Comparison of ENCODE assay signal across 1 cellular context in genomic region chr16:30355144-30355953, GRCh38.
TF ChIP-seq lines count a peak whose summit lies in the region.

Gene CD2BP2, minus strand, starts transcription at chr16:30355308. Its CDS starts 627 bp downstream, at chr16:30354681.

TF ChIP-seq in GM12878, 131 proteins besides CTCF, POLR2A, EP300 and RAD21 (continued from another document and continues in another):
- TF ChIP-seq REST (IDR thresholded peaks at IDR 0.05; ENCODE audit: low read depth, low read length) (no peak), CBFB (IDR thresholded peaks at IDR 0.05; ENCODE audit: low read depth) (peak; percentile 55; the same call in 1 of the 2 replicates), CHD4 (IDR thresholded peaks at IDR 0.05) (no peak), FOS (IDR thresholded peaks at IDR 0.05; ENCODE audit: borderline replicate concordance, extremely low read depth, insufficient read length) (no peak), CBX5 (IDR thresholded peaks at IDR 0.05; ENCODE audit: low read depth) (no peak), SMC3 (IDR thresholded peaks at IDR 0.05; ENCODE audit: borderline replicate concordance, low read length) (no peak), HDGF (IDR thresholded peaks at IDR 0.05) (no peak), SRF (IDR thresholded peaks at IDR 0.05; ENCODE audit: low read depth in 2 of 2, low read length in 2 of 2) (no peak), STAT1 (conservative IDR thresholded peaks at IDR 0.05) (peak; percentile 27; the same call in 1 of the 2 replicates), NR2C1 (IDR thresholded peaks at IDR 0.05) (peak; percentile 98), HCFC1 (IDR thresholded peaks at IDR 0.05; ENCODE audit: low read length) (peak; percentile 79), CREM (IDR thresholded peaks at IDR 0.05; ENCODE audit: low read depth) (peak; percentile 96), BRCA1 (IDR thresholded peaks at IDR 0.05; ENCODE audit: low read depth, low read length) (no peak), YBX1 (IDR thresholded peaks at IDR 0.05) (no peak), BHLHE40 (IDR thresholded peaks at IDR 0.05; ENCODE audit: borderline replicate concordance in 1 of 2, low read depth in 2 of 2, low read length in 1 of 2) (peak; percentile 89 to 93), DPF2 (IDR thresholded peaks at IDR 0.05) (peak; percentile 71), GATAD2B (conservative IDR thresholded peaks at IDR 0.05; ENCODE audit: low read depth) (peak; percentile 73; the same call in 1 of the 2 replicates), ZSCAN29 (IDR thresholded peaks at IDR 0.05) (no peak), SIX5 (IDR thresholded peaks at IDR 0.05; ENCODE audit: low read depth, low read length, severe bottlenecking) (peak; percentile 76), PML (IDR thresholded peaks at IDR 0.05; ENCODE audit: low read length) (peak; percentile 78; the same call in 1 of the 2 replicates), ZNF207 (IDR thresholded peaks at IDR 0.05; ENCODE audit: borderline replicate concordance) (no peak; the same call in 1 of the 2 replicates)
- TF ChIP-seq, protein P1, sequence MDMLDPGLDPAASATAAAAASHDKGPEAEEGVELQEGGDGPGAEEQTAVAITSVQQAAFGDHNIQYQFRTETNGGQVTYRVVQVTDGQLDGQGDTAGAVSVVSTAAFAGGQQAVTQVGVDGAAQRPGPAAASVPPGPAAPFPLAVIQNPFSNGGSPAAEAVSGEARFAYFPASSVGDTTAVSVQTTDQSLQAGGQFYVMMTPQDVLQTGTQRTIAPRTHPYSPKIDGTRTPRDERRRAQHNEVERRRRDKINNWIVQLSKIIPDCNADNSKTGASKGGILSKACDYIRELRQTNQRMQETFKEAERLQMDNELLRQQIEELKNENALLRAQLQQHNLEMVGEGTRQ (IDR thresholded peaks at IDR 0.05; ENCODE audit: borderline replicate concordance, low read depth, low read length), result peak; percentile 86
- TF ChIP-seq, protein P2, sequence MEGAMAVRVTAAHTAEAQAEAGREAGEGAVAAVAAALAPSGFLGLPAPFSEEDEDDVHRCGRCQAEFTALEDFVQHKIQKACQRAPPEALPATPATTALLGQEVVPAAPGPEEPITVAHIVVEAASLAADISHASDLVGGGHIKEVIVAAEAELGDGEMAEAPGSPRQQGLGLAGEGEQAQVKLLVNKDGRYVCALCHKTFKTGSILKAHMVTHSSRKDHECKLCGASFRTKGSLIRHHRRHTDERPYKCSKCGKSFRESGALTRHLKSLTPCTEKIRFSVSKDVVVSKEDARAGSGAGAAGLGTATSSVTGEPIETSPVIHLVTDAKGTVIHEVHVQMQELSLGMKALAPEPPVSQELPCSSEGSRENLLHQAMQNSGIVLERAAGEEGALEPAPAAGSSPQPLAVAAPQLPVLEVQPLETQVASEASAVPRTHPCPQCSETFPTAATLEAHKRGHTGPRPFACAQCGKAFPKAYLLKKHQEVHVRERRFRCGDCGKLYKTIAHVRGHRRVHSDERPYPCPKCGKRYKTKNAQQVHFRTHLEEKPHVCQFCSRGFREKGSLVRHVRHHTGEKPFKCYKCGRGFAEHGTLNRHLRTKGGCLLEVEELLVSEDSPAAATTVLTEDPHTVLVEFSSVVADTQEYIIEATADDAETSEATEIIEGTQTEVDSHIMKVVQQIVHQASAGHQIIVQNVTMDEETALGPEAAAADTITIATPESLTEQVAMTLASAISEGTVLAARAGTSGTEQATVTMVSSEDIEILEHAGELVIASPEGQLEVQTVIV (IDR thresholded peaks at IDR 0.05; ENCODE audit: borderline replicate concordance, partially characterized antibody), result peak; percentile 71
- TF ChIP-seq, protein P3, sequence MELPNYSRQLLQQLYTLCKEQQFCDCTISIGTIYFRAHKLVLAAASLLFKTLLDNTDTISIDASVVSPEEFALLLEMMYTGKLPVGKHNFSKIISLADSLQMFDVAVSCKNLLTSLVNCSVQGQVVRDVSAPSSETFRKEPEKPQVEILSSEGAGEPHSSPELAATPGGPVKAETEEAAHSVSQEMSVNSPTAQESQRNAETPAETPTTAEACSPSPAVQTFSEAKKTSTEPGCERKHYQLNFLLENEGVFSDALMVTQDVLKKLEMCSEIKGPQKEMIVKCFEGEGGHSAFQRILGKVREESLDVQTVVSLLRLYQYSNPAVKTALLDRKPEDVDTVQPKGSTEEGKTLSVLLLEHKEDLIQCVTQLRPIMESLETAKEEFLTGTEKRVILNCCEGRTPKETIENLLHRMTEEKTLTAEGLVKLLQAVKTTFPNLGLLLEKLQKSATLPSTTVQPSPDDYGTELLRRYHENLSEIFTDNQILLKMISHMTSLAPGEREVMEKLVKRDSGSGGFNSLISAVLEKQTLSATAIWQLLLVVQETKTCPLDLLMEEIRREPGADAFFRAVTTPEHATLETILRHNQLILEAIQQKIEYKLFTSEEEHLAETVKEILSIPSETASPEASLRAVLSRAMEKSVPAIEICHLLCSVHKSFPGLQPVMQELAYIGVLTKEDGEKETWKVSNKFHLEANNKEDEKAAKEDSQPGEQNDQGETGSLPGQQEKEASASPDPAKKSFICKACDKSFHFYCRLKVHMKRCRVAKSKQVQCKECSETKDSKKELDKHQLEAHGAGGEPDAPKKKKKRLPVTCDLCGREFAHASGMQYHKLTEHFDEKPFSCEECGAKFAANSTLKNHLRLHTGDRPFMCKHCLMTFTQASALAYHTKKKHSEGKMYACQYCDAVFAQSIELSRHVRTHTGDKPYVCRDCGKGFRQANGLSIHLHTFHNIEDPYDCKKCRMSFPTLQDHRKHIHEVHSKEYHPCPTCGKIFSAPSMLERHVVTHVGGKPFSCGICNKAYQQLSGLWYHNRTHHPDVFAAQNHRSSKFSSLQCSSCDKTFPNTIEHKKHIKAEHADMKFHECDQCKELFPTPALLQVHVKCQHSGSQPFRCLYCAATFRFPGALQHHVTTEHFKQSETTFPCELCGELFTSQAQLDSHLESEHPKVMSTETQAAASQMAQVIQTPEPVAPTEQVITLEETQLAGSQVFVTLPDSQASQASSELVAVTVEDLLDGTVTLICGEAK (IDR thresholded peaks at IDR 0.05; ENCODE audit: borderline replicate concordance), result peak; percentile 97
- TF ChIP-seq, protein P4, sequence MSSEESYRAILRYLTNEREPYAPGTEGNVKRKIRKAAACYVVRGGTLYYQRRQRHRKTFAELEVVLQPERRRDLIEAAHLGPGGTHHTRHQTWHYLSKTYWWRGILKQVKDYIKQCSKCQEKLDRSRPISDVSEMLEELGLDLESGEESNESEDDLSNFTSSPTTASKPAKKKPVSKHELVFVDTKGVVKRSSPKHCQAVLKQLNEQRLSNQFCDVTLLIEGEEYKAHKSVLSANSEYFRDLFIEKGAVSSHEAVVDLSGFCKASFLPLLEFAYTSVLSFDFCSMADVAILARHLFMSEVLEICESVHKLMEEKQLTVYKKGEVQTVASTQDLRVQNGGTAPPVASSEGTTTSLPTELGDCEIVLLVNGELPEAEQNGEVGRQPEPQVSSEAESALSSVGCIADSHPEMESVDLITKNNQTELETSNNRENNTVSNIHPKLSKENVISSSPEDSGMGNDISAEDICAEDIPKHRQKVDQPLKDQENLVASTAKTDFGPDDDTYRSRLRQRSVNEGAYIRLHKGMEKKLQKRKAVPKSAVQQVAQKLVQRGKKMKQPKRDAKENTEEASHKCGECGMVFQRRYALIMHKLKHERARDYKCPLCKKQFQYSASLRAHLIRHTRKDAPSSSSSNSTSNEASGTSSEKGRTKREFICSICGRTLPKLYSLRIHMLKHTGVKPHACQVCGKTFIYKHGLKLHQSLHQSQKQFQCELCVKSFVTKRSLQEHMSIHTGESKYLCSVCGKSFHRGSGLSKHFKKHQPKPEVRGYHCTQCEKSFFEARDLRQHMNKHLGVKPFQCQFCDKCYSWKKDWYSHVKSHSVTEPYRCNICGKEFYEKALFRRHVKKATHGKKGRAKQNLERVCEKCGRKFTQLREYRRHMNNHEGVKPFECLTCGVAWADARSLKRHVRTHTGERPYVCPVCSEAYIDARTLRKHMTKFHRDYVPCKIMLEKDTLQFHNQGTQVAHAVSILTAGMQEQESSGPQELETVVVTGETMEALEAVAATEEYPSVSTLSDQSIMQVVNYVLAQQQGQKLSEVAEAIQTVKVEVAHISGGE (CRISPR knock-in tag; IDR thresholded peaks at IDR 0.05), result no peak
- TF ChIP-seq, protein P5, sequence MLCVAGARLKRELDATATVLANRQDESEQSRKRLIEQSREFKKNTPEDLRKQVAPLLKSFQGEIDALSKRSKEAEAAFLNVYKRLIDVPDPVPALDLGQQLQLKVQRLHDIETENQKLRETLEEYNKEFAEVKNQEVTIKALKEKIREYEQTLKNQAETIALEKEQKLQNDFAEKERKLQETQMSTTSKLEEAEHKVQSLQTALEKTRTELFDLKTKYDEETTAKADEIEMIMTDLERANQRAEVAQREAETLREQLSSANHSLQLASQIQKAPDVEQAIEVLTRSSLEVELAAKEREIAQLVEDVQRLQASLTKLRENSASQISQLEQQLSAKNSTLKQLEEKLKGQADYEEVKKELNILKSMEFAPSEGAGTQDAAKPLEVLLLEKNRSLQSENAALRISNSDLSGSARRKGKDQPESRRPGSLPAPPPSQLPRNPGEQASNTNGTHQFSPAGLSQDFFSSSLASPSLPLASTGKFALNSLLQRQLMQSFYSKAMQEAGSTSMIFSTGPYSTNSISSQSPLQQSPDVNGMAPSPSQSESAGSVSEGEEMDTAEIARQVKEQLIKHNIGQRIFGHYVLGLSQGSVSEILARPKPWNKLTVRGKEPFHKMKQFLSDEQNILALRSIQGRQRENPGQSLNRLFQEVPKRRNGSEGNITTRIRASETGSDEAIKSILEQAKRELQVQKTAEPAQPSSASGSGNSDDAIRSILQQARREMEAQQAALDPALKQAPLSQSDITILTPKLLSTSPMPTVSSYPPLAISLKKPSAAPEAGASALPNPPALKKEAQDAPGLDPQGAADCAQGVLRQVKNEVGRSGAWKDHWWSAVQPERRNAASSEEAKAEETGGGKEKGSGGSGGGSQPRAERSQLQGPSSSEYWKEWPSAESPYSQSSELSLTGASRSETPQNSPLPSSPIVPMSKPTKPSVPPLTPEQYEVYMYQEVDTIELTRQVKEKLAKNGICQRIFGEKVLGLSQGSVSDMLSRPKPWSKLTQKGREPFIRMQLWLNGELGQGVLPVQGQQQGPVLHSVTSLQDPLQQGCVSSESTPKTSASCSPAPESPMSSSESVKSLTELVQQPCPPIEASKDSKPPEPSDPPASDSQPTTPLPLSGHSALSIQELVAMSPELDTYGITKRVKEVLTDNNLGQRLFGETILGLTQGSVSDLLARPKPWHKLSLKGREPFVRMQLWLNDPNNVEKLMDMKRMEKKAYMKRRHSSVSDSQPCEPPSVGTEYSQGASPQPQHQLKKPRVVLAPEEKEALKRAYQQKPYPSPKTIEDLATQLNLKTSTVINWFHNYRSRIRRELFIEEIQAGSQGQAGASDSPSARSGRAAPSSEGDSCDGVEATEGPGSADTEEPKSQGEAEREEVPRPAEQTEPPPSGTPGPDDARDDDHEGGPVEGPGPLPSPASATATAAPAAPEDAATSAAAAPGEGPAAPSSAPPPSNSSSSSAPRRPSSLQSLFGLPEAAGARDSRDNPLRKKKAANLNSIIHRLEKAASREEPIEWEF (IDR thresholded peaks at IDR 0.05; ENCODE audit: insufficient replicate concordance, low read depth, low read length), result no peak
- TF ChIP-seq, protein P6, sequence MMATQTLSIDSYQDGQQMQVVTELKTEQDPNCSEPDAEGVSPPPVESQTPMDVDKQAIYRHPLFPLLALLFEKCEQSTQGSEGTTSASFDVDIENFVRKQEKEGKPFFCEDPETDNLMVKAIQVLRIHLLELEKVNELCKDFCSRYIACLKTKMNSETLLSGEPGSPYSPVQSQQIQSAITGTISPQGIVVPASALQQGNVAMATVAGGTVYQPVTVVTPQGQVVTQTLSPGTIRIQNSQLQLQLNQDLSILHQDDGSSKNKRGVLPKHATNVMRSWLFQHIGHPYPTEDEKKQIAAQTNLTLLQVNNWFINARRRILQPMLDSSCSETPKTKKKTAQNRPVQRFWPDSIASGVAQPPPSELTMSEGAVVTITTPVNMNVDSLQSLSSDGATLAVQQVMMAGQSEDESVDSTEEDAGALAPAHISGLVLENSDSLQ (IDR thresholded peaks at IDR 0.05), result peak; percentile 71
- TF ChIP-seq, protein P7, sequence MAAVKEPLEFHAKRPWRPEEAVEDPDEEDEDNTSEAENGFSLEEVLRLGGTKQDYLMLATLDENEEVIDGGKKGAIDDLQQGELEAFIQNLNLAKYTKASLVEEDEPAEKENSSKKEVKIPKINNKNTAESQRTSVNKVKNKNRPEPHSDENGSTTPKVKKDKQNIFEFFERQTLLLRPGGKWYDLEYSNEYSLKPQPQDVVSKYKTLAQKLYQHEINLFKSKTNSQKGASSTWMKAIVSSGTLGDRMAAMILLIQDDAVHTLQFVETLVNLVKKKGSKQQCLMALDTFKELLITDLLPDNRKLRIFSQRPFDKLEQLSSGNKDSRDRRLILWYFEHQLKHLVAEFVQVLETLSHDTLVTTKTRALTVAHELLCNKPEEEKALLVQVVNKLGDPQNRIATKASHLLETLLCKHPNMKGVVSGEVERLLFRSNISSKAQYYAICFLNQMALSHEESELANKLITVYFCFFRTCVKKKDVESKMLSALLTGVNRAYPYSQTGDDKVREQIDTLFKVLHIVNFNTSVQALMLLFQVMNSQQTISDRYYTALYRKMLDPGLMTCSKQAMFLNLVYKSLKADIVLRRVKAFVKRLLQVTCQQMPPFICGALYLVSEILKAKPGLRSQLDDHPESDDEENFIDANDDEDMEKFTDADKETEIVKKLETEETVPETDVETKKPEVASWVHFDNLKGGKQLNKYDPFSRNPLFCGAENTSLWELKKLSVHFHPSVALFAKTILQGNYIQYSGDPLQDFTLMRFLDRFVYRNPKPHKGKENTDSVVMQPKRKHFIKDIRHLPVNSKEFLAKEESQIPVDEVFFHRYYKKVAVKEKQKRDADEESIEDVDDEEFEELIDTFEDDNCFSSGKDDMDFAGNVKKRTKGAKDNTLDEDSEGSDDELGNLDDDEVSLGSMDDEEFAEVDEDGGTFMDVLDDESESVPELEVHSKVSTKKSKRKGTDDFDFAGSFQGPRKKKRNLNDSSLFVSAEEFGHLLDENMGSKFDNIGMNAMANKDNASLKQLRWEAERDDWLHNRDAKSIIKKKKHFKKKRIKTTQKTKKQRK (IDR thresholded peaks at IDR 0.05; ENCODE audit: low read depth, low read length), result no peak
